ENCODE assay signal across 15 cellular contexts in genomic region chr6:161117329-161117707, GRCh38.
"Had no signal": no experiment of that assay in that cellular context is flagged by ENCODE, and none has a peak within 500 bp of the region (broad histone marks: within the 10 kb centered on the region; RNA-seq: fewer than 3 reads in every experiment).

No MANE protein-coding gene starts in this region.

- H3K4me1 Mint-ChIP-seq: activated naive CD8-positive, alpha-beta T cell treated with anti-CD3 and anti-CD28 coated beads for 36 hours had no signal

- DNase-seq: activated CD4-positive, alpha-beta memory T cell treated with anti-CD3 and anti-CD28 coated beads, Interleukin-2, amount 10 ng/mL, durations not matched to agents 7 days and 5 days; activated CD4-positive, alpha-beta T cell treated with anti-CD3 and anti-CD28 coated beads for 1 hour; activated gamma-delta T cell treated with Interleukin-2 at 50 U/mL for 16 hours; activated naive CD8-positive, alpha-beta T cell treated with anti-CD3 and anti-CD28 coated beads for 36 hours; activated T-cell treated with anti-CD3 and anti-CD28 coated beads, Interleukin-2, amount 50 U/mL, for 72 hours; brain microvascular endothelial cell; cerebellar nuclear complex; dermis blood vessel endothelial cell; foreskin fibroblast; mesendoderm; ovary; stomach had no signal

- H3K27me3 ChIP-seq: brain microvascular endothelial cell, ovary, stomach, vagina had no signal

- H3K4me3 Mint-ChIP-seq: activated CD4-positive, alpha-beta memory T cell treated with anti-CD3 and anti-CD28 coated beads, Interleukin-2, amount 10 ng/mL, durations not matched to agents 7 days and 5 days; activated naive CD8-positive, alpha-beta T cell treated with anti-CD3 and anti-CD28 coated beads for 36 hours; activated T-cell treated with anti-CD3 and anti-CD28 coated beads, Interleukin-2, amount 50 U/mL, for 72 hours had no signal

- H3K4me1 ChIP-seq: stomach, vagina had no signal

- H3K36me3 ChIP-seq: ovary had no signal

- ATAC-seq: activated T-cell treated with anti-CD3 and anti-CD28 coated beads, Interleukin-2, amount 50 U/mL, for 72 hours; esophagus mucosa had no signal

- H3K27ac ChIP-seq: brain microvascular endothelial cell, ovary, stomach, thoracic aorta, vagina had no signal

- H3K9me3 ChIP-seq: ovary, thoracic aorta, vagina had no signal

- H3K27me3 Mint-ChIP-seq: activated CD4-positive, alpha-beta memory T cell treated with anti-CD3 and anti-CD28 coated beads, Interleukin-2, amount 10 ng/mL, durations not matched to agents 7 days and 5 days; activated naive CD8-positive, alpha-beta T cell treated with anti-CD3 and anti-CD28 coated beads for 36 hours had no signal

- H3K4me3 ChIP-seq: ovary, stomach, thoracic aorta, vagina had no signal

- H3K27ac Mint-ChIP-seq: activated CD4-positive, alpha-beta memory T cell treated with anti-CD3 and anti-CD28 coated beads, Interleukin-2, amount 10 ng/mL, durations not matched to agents 7 days and 5 days; activated naive CD8-positive, alpha-beta T cell treated with anti-CD3 and anti-CD28 coated beads for 36 hours; activated T-cell treated with anti-CD3 and anti-CD28 coated beads, Interleukin-2, amount 50 U/mL, for 72 hours had no signal
